In the genomic region with DNA sequence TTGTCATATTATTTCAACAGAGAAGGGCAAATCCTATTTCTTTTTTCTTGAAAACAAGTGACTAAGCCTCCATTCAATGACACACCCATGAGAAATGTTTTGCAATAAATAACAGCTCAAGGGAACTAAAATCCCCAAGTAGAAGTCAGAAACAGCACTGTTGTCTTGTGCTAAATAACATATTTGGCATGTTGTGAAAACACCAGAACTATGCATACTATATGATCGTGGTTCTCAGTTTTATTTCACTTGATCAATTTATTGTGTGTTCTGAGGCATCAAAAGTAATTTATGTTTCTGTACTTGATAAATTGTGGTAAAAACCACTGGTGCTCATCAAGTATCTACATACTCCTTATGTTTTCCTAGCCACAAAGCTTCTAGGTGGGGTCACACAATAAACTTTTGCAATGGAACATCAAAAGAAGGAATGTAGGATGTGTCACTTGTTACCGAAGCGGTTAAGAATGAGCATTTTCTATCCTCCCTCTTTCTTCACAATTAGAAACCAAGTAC, we compare ENCODE assay signal across 2 cellular contexts.
TF ChIP-seq lines count a peak whose summit lies in the region.

No MANE protein-coding gene starts in this region.

TF ChIP-seq in SK-N-SH, 30 proteins besides CTCF, POLR2A, EP300 and RAD21 (continued from another document):
- TF ChIP-seq, protein P1, sequence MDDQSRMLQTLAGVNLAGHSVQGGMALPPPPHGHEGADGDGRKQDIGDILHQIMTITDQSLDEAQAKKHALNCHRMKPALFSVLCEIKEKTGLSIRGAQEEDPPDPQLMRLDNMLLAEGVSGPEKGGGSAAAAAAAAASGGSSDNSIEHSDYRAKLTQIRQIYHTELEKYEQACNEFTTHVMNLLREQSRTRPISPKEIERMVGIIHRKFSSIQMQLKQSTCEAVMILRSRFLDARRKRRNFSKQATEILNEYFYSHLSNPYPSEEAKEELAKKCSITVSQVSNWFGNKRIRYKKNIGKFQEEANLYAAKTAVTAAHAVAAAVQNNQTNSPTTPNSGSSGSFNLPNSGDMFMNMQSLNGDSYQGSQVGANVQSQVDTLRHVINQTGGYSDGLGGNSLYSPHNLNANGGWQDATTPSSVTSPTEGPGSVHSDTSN (IDR thresholded peaks at IDR 0.05), result peak; percentile 23; the same call in 1 of the 2 replicates
- TF ChIP-seq POLR2AphosphoS5 (IDR thresholded peaks at IDR 0.05; ENCODE audit: low read depth, low read length) (no peak), FOSL2 (IDR thresholded peaks at IDR 0.05; ENCODE audit: borderline replicate concordance, low read depth) (peak; percentile 33; the same call in 1 of the 2 replicates), SMC3 (IDR thresholded peaks at IDR 0.05; ENCODE audit: low read depth, low read length) (no peak)

TF ChIP-seq in SK-N-SH treated with all-trans-retinoic acid at 6 μM for 48 hours, 23 proteins besides CTCF, POLR2A, EP300 and RAD21:
- TF ChIP-seq, protein P2, sequence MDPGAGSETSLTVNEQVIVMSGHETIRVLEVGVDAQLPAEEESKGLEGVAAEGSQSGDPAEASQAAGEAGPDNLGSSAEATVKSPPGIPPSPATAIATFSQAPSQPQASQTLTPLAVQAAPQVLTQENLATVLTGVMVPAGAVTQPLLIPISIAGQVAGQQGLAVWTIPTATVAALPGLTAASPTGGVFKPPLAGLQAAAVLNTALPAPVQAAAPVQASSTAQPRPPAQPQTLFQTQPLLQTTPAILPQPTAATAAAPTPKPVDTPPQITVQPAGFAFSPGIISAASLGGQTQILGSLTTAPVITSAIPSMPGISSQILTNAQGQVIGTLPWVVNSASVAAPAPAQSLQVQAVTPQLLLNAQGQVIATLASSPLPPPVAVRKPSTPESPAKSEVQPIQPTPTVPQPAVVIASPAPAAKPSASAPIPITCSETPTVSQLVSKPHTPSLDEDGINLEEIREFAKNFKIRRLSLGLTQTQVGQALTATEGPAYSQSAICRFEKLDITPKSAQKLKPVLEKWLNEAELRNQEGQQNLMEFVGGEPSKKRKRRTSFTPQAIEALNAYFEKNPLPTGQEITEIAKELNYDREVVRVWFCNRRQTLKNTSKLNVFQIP (CRISPR knock-in tag; IDR thresholded peaks at IDR 0.05; ENCODE audit: borderline replicate concordance, low read depth), result no peak
- TF ChIP-seq SNAI2 (CRISPR knock-in tag; IDR thresholded peaks at IDR 0.05) (no peak), ZNF70 (CRISPR knock-in tag; IDR thresholded peaks at IDR 0.05) (no peak), RARB (CRISPR knock-in tag; IDR thresholded peaks at IDR 0.05) (no peak), ZFP30 (CRISPR knock-in tag; IDR thresholded peaks at IDR 0.05) (no peak), OSR1 (CRISPR knock-in tag; IDR thresholded peaks at IDR 0.05) (no peak), ESRRG (CRISPR knock-in tag; IDR thresholded peaks at IDR 0.05) (no peak), CSDC2 (CRISPR knock-in tag; IDR thresholded peaks at IDR 0.05) (no peak)
- TF ChIP-seq, protein P3, sequence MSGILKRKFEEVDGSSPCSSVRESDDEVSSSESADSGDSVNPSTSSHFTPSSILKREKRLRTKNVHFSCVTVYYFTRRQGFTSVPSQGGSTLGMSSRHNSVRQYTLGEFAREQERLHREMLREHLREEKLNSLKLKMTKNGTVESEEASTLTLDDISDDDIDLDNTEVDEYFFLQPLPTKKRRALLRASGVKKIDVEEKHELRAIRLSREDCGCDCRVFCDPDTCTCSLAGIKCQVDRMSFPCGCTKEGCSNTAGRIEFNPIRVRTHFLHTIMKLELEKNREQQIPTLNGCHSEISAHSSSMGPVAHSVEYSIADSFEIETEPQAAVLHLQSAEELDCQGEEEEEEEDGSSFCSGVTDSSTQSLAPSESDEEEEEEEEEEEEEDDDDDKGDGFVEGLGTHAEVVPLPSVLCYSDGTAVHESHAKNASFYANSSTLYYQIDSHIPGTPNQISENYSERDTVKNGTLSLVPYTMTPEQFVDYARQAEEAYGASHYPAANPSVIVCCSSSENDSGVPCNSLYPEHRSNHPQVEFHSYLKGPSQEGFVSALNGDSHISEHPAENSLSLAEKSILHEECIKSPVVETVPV (CRISPR knock-in tag; IDR thresholded peaks at IDR 0.05), result no peak
